ENCODE assay signal across 26 cellular contexts in the genomic region with DNA sequence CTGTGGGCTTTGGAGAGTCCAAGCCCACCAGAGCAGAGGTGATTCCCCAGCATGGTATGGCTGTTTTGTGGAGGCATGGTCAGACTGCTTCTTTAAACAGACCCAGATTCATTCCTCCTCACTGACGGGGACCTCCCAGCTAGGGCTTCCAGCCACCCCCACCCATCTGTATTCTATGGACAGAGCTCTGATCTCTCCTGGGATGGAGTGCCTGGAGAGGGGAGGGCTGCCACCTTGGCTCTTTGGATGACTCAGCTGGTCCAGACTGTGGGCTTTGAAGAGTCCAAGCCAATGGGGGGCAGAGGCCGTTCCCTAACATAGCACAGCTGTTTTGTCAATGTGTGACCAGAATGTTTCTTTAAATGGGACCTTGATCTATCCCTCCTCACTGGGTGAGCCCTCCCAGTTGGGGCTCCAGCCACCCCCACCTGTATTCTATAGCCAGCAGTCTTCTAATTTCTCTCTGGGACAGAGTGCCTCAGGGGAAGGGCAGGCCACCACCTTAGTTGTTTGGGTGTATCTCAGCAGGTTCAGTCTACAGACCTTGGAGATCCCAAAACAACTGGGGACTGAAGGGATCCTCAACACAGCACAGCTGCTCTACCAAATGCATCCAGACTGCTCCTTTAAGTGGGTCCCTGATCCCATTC.
"Had no signal": no experiment of that assay in that cellular context is flagged by ENCODE, and none has a peak within 500 bp of the region (broad histone marks: within the 10 kb centered on the region; RNA-seq: fewer than 3 reads in every experiment).

No MANE protein-coding gene starts in this region.

- H2AFZ ChIP-seq: neural progenitor cell, parathyroid adenoma had no signal

- FAIRE-seq: kidney had no signal

- H3K79me2 ChIP-seq: parathyroid adenoma had no signal

- H3K4me3 ChIP-seq: left lung, lower lobe of right lung, neural progenitor cell, right atrium auricular region, right lobe of liver, smooth muscle cell, tibial nerve, upper lobe of left lung, vagina had no signal

- H3K4me1 ChIP-seq: left lung, lower lobe of right lung, neural progenitor cell, parathyroid adenoma, right atrium auricular region, right lobe of liver, tibial nerve, upper lobe of left lung, vagina had no signal

- H3K36me3 ChIP-seq: left lung, lower lobe of right lung, neural progenitor cell, neutrophil, right atrium auricular region, right lobe of liver, tibial nerve, upper lobe of left lung, vagina had no signal

- H3K27me3 ChIP-seq: left lung, neural progenitor cell, neutrophil, right atrium auricular region, right lobe of liver, tibial nerve, upper lobe of left lung, vagina had no signal

- H3K27ac ChIP-seq: left lung, lower lobe of right lung, neural progenitor cell, neutrophil, parathyroid adenoma, right atrium auricular region, right lobe of liver, tibial nerve, upper lobe of left lung, vagina had no signal

- ATAC-seq: left colon; left lung; lower lobe of right lung; natural killer cell; right lobe of liver; stimulated activated naive B cell treated with anti-CD40 and anti-IgM and Interleukin-4, amounts not matched to agents 10 μg/mL and 1 μg/mL and 100 μg/mL, for 72 hours had no signal

- H3K9ac ChIP-seq: neural progenitor cell, parathyroid adenoma had no signal

- DNase-seq: hippocampal formation; kidney; left colon; lower lobe of right lung; mammary epithelial cell; mesenchymal stem cell; naive B cell; natural killer cell; nephron progenitor cell; occipital lobe; right lobe of liver; stimulated activated CD4-positive, alpha-beta T cell treated with anti-CD3 and anti-CD28 coated beads, Interleukin-1b, Interleukin-23, amount 100 ng/mL, for 48 hours; stimulated activated CD4-positive, alpha-beta T cell treated with anti-CD3 and anti-CD28 coated beads, Interleukin-2, amount 100 ng/mL, for 48 hours; stimulated activated CD4-positive, alpha-beta T cell treated with anti-CD3 and anti-CD28 coated beads, Interleukin-4, amount 100 ng/mL, for 4 hours; stimulated activated CD8-positive, alpha-beta memory T cell treated with anti-CD3 and anti-CD28 coated beads, Interleukin-4, amount 100 ng/mL, for 48 hours; stimulated activated naive B cell treated with anti-CD40 and anti-IgM and Interleukin-4, amounts not matched to agents 10 μg/mL and 1 μg/mL and 100 μg/mL, for 72 hours; substantia nigra; upper lobe of left lung had no signal

- H3K4me2 ChIP-seq: neural progenitor cell, smooth muscle cell had no signal

- H3K9me3 ChIP-seq: lower lobe of right lung, right lobe of liver, vagina had no signal
